ENCODE assay signal across 16 cellular contexts in genomic region chr12:7695159-7695930, GRCh38. TPM values are rescaled to one million over a fixed set of nuclear protein-coding genes. Genes with fewer than 3 reads are reported as not detected.
A peak's percentile ranks its signal among the peaks of the same experiment; 100 is the strongest.
DNase-seq lines count a peak whose midpoint lies in the region; ATAC-seq, FAIRE-seq and TF ChIP-seq lines count a peak whose summit lies in the region.
"Had no signal": no experiment of that assay in that cellular context is flagged by ENCODE, and none has a peak within 500 bp of the region (broad histone marks: within the 10 kb centered on the region; RNA-seq: fewer than 3 reads in every experiment).

Gene GDF3 (minus strand): TSS chr12:7695775. CDS start chr12:7695728, 47 bp downstream.

- H3K4me3 ChIP-seq in adrenal gland, result no peak within 1 kb of the TSS
- peak within 1 kb of the TSS; percentile 53 for H3K4me3 ChIP-seq in thoracic aorta
- H3K4me3 ChIP-seq: A549 had no signal

- no peak for TF ChIP-seq CTCF in activated CD8-positive, alpha-beta T cell treated with anti-CD3 and anti-CD28 coated beads for 36 hours (IDR thresholded peaks at IDR 0.05)
- no peak for TF ChIP-seq CTCF in adrenal gland (IDR thresholded peaks at IDR 0.05)
- TF ChIP-seq CTCF in thoracic aorta (IDR thresholded peaks at IDR 0.05), result no peak

- no peaks in the 10 kb centered on the region for H3K36me3 Mint-ChIP-seq in activated CD8-positive, alpha-beta T cell treated with anti-CD3 and anti-CD28 coated beads for 36 hours (ENCODE audit: low read depth)
- H3K36me3 Mint-ChIP-seq in activated CD8-positive, alpha-beta T cell treated with anti-CD3 and anti-CD28 coated beads, Interleukin-2, amount 10 ng/mL, durations not matched to agents 7 days and 5 days (ENCODE audit: low read depth), result no peaks in the 10 kb centered on the region
- H3K36me3 Mint-ChIP-seq: mesothelial cell of epicardium had no signal

- POLR2A ChIA-PET in activated CD8-positive, alpha-beta T cell treated with anti-CD3 and anti-CD28 coated beads for 36 hours (lab: Charles Lee), result interaction anchor here (0.6 to 0.7 kb wide), 2 partner anchors 848 to 1481 kb away, joined by 3 to 4 read pairs; no protein-coding TSS in a partner anchor
- POLR2A ChIA-PET in activated CD8-positive, alpha-beta T cell treated with anti-CD3 and anti-CD28 coated beads, Interleukin-2, amount 10 ng/mL, durations not matched to agents 7 days and 5 days (lab: Charles Lee), result no interaction called here

- WGBS in adrenal gland, 4 donors, result 43 to 53% (median 47%) methylated on average over 13 of the region's 13 CpGs

- CTCF ChIA-PET in activated CD8-positive, alpha-beta T cell treated with anti-CD3 and anti-CD28 coated beads for 36 hours (lab: Charles Lee), result interaction anchor here (1.2 to 1.7 kb wide), 2 partner anchors 18 to 111 kb away, joined by 3 to 4 read pairs; no protein-coding TSS in a partner anchor
- CTCF ChIA-PET in activated CD8-positive, alpha-beta T cell treated with anti-CD3 and anti-CD28 coated beads, Interleukin-2, amount 10 ng/mL, durations not matched to agents 7 days and 5 days (lab: Charles Lee), result no interaction called here

- no peaks in the 10 kb centered on the region for H3K9me3 Mint-ChIP-seq in activated CD8-positive, alpha-beta T cell treated with anti-CD3 and anti-CD28 coated beads for 36 hours
- H3K9me3 Mint-ChIP-seq in activated CD8-positive, alpha-beta T cell treated with anti-CD3 and anti-CD28 coated beads, Interleukin-2, amount 10 ng/mL, durations not matched to agents 7 days and 5 days (ENCODE audit: insufficient read depth), result no peaks in the 10 kb centered on the region
- H3K9me3 Mint-ChIP-seq: activated CD4-positive, alpha-beta T cell treated with anti-CD3 and anti-CD28 coated beads, Interleukin-2, amount 10 ng/mL, durations not matched to agents 7 days and 5 days; mesothelial cell of epicardium had no signal

- H3K27me3 Mint-ChIP-seq in activated CD8-positive, alpha-beta T cell treated with anti-CD3 and anti-CD28 coated beads for 36 hours, result peaks cover 8% of the 10 kb centered on the region
- peaks cover 14% of the 10 kb centered on the region for H3K27me3 Mint-ChIP-seq in activated CD8-positive, alpha-beta T cell treated with anti-CD3 and anti-CD28 coated beads, Interleukin-2, amount 10 ng/mL, durations not matched to agents 7 days and 5 days (ENCODE audit: low read depth)

- H3K4me1 Mint-ChIP-seq in activated CD8-positive, alpha-beta T cell treated with anti-CD3 and anti-CD28 coated beads for 36 hours (ENCODE audit: low read depth), result peaks cover 2% of the 10 kb centered on the region
- no peaks in the 10 kb centered on the region for H3K4me1 Mint-ChIP-seq in activated CD8-positive, alpha-beta T cell treated with anti-CD3 and anti-CD28 coated beads, Interleukin-2, amount 10 ng/mL, durations not matched to agents 7 days and 5 days (ENCODE audit: low read depth)
- H3K4me1 Mint-ChIP-seq: activated CD4-positive, alpha-beta T cell treated with anti-CD3 and anti-CD28 coated beads, Interleukin-2, amount 10 ng/mL, durations not matched to agents 7 days and 5 days had no signal

- intact Hi-C loops in activated CD8-positive, alpha-beta T cell treated with anti-CD3 and anti-CD28 coated beads for 36 hours (cut with micrococcal nuclease), result no loop called here
- intact Hi-C loops in adrenal gland (cut with DNase I), result no loop called here

- no peaks in the 10 kb centered on the region for H3K36me3 ChIP-seq in adrenal gland (replicated peaks in 1 of 2)
- H3K36me3 ChIP-seq in thoracic aorta, result no peaks in the 10 kb centered on the region

- H3K27me3 ChIP-seq in adrenal gland, result no peaks in the 10 kb centered on the region
- no peaks in the 10 kb centered on the region for H3K27me3 ChIP-seq in thoracic aorta (replicated peaks; ENCODE audit: insufficient read depth)
- H3K27me3 ChIP-seq: foreskin keratinocyte had no signal

- TF ChIP-seq POLR2A in adrenal gland (IDR thresholded peaks at IDR 0.05), result no peak

- H3K4me1 ChIP-seq in adrenal gland (replicated peaks in 1 of 2) (no peaks in the 10 kb centered on the region), thoracic aorta (ENCODE audit: control insufficient read depth in 1 of 2, low read depth in 2 of 2) (peaks cover 4 to 6% of the 10 kb centered on the region in 2 donors)
- H3K4me1 ChIP-seq: A549, foreskin keratinocyte had no signal

- no peak for FAIRE-seq in frontal cortex (lab: Jason Lieb, UNC)
- FAIRE-seq: A549 had no signal

- no peak within 1 kb of the TSS for H3K27ac Mint-ChIP-seq in activated CD8-positive, alpha-beta T cell treated with anti-CD3 and anti-CD28 coated beads for 36 hours
- H3K27ac Mint-ChIP-seq in activated CD8-positive, alpha-beta T cell treated with anti-CD3 and anti-CD28 coated beads, Interleukin-2, amount 10 ng/mL, durations not matched to agents 7 days and 5 days, result no peak within 1 kb of the TSS
- H3K27ac Mint-ChIP-seq: activated CD4-positive, alpha-beta T cell treated with anti-CD3 and anti-CD28 coated beads, Interleukin-2, amount 10 ng/mL, durations not matched to agents 7 days and 5 days; mesothelial cell of epicardium had no signal

- H3K4me3 Mint-ChIP-seq in activated CD8-positive, alpha-beta T cell treated with anti-CD3 and anti-CD28 coated beads for 36 hours, result no peak within 1 kb of the TSS
- H3K4me3 Mint-ChIP-seq in activated CD8-positive, alpha-beta T cell treated with anti-CD3 and anti-CD28 coated beads, Interleukin-2, amount 10 ng/mL, durations not matched to agents 7 days and 5 days, result no peak within 1 kb of the TSS
- H3K4me3 Mint-ChIP-seq: activated CD4-positive, alpha-beta T cell treated with anti-CD3 and anti-CD28 coated beads, Interleukin-2, amount 10 ng/mL, durations not matched to agents 7 days and 5 days; mesothelial cell of epicardium had no signal

- H3K27ac ChIP-seq in adrenal gland, result peak within 1 kb of the TSS in 1 of 5 donors; percentile 21
- H3K27ac ChIP-seq in thoracic aorta, result no peak within 1 kb of the TSS
- H3K27ac ChIP-seq: A549, foreskin keratinocyte had no signal

- DNase-seq in activated CD8-positive, alpha-beta T cell treated with anti-CD3 and anti-CD28 coated beads for 36 hours, result peak; percentile 2
- DNase-seq in activated CD8-positive, alpha-beta T cell treated with anti-CD3 and anti-CD28 coated beads, Interleukin-2, amount 10 ng/mL, durations not matched to agents 7 days and 5 days, result no peak
- DNase-seq in adrenal gland (peak; percentile 26 to 69 (median 39)), hepatic stellate cell (ENCODE audit: low spot score) (peak; percentile 19), thoracic aorta (ENCODE audit: low spot score) (no peak), frontal cortex (ENCODE audit: low spot score in 2 of 2) (no peak), ACHN (no peak)
- DNase-seq: activated CD4-positive, alpha-beta T cell treated with anti-CD3 and anti-CD28 coated beads, Interleukin-2, amount 10 ng/mL, durations not matched to agents 7 days and 5 days; activated effector memory CD4-positive, alpha-beta T cell treated with anti-CD3 and anti-CD28 coated beads, Interleukin-2, amount 50 U/mL, for 16 hours; foreskin keratinocyte; IMR-90; NCI-H1930 had no signal

- no peak for ATAC-seq in activated CD8-positive, alpha-beta T cell treated with anti-CD3 and anti-CD28 coated beads for 36 hours
- no peak for ATAC-seq in activated CD8-positive, alpha-beta T cell treated with anti-CD3 and anti-CD28 coated beads, Interleukin-2, amount 10 ng/mL, durations not matched to agents 7 days and 5 days
- ATAC-seq in thoracic aorta (ENCODE audit: insufficient number of reproducible peaks, low FRiP score, low read depth) (no peak), GM18907 (IDR thresholded peaks at IDR 0.05; ENCODE audit: unreplicated experiment) (no peak)
- ATAC-seq: A549, foreskin keratinocyte had no signal

- H3K9me3 ChIP-seq in adrenal gland (replicated peaks in 1 of 3), result no peaks in the 10 kb centered on the region
- no peaks in the 10 kb centered on the region for H3K9me3 ChIP-seq in thoracic aorta
- H3K9me3 ChIP-seq: A549 had no signal

- in situ Hi-C loops in ACHN (cut with HindIII; ENCODE audit: low pct_ligation_motif_present, low pct_unique_long_range_greater_than_20kb, low sequenced_read_pairs), result no loop called here

RNA-seq across cellular contexts. Expression of gene GDF3, which starts in this region (rescaled TPM):
- not detected for total RNA-seq in activated CD8-positive, alpha-beta T cell treated with anti-CD3 and anti-CD28 coated beads for 36 hours
- total RNA-seq in activated CD8-positive, alpha-beta T cell treated with anti-CD3 and anti-CD28 coated beads, Interleukin-2, amount 10 ng/mL, durations not matched to agents 7 days and 5 days, result not detected
- total RNA-seq in adrenal gland, result 1 to 10 TPM in 2 of 8 donors, under 1 TPM in 5, not detected in 1; 0.24 to 1.6 (median 0.68) TPM
- polyA plus RNA-seq in adrenal gland, result 1 to 10 TPM in 2 of 3 donors, under 1 TPM in 1; 0.16 to 2.9 (median 1.8) TPM
- total RNA-seq in thoracic aorta, result not detected
- total RNA-seq in frontal cortex, result not detected
- total RNA-seq: activated CD4-positive, alpha-beta T cell treated with anti-CD3 and anti-CD28 coated beads, Interleukin-2, amount 10 ng/mL, durations not matched to agents 7 days and 5 days; foreskin keratinocyte; IMR-90; mesothelial cell of epicardium; renal cortical epithelial cell had no signal
- polyA plus RNA-seq: A549, foreskin keratinocyte, IMR-90 had no signal

Comparison
In these comparisons a context has a peak if more than half of its experiments do, and no peak if none do; other contexts are left out.
1. Peak in DNase-seq in activated CD8-positive, alpha-beta T cell treated with anti-CD3 and anti-CD28 coated beads for 36 hours; RNA of the gene not detected or under 1 TPM.
2. DNase-seq: peak in adrenal gland (7 of 7) and hepatic stellate cell (single experiment); none in activated CD8-positive, alpha-beta T cell treated with anti-CD3 and anti-CD28 coated beads, Interleukin-2, amount 10 ng/mL, durations not matched to agents 7 days and 5 days (single experiment), thoracic aorta (single experiment), frontal cortex (0 of 2) and ACHN (single experiment).